23 cellular contexts compared by ENCODE assay signal in genomic region chr11:108500721-108501120, GRCh38. TPM values are rescaled to one million over a fixed set of nuclear protein-coding genes. Genes with fewer than 3 reads are reported as not detected.
DNase-seq lines count a peak whose midpoint lies in the region; ATAC-seq and TF ChIP-seq lines count a peak whose summit lies in the region.
"Had no signal": no experiment of that assay in that cellular context is flagged by ENCODE, and none has a peak within 500 bp of the region (broad histone marks: within the 10 kb centered on the region; RNA-seq: fewer than 3 reads in every experiment).

No MANE protein-coding gene starts in this region.

- H3K36me3 ChIP-seq in esophagus (ENCODE audit: control insufficient read depth in 2 of 2, insufficient read depth in 2 of 2, low read length in 1 of 2) (no peaks in the 10 kb centered on the region), osteoblast (ENCODE audit: insufficient read depth, low read length) (no peaks in the 10 kb centered on the region), SJCRH30 (no peaks in the 10 kb centered on the region), ovary (no peaks in the 10 kb centered on the region)
- H3K36me3 ChIP-seq: SJSA1 had no signal

- H3K36me3 Mint-ChIP-seq in T-helper 1 cell treated with Interleukin-12 subunit alpha and Interleukin-12 subunit beta and Interleukin-4 antibody, amounts not matched to agents 30 μg/mL and 1 μg/mL, for 36 hours (ENCODE audit: low read depth): peaks cover 6% of the 10 kb centered on the region

- 56 to 58% methylated on average over 2 of the region's 2 CpGs for WGBS in esophagus, 2 donors
- WGBS in ovary, 3 donors: 54 to 73% (median 61%) methylated on average over 2 of the region's 2 CpGs

- ATAC-seq in esophagus mucosa: no peak
- ATAC-seq: Panc1 had no signal

- H3K9me3 ChIP-seq in esophagus (ENCODE audit: control insufficient read depth in 2 of 2, insufficient read depth in 1 of 2, low read depth in 1 of 2, low read length in 1 of 2): no peaks in the 10 kb centered on the region
- H3K9me3 ChIP-seq in osteoblast (ENCODE audit: low read depth, low read length): no peaks in the 10 kb centered on the region
- no peaks in the 10 kb centered on the region for H3K9me3 ChIP-seq in SJCRH30 (replicated peaks)
- H3K9me3 ChIP-seq in ovary: no peaks in the 10 kb centered on the region
- H3K9me3 ChIP-seq: SJSA1 had no signal

- H3K4me1 ChIP-seq in esophagus (ENCODE audit: control insufficient read depth in 2 of 2, insufficient read depth in 2 of 2, low read length in 1 of 2): peaks cover 0 to 8% of the 10 kb centered on the region in 2 donors
- peaks cover 2% of the 10 kb centered on the region for H3K4me1 ChIP-seq in osteoblast (ENCODE audit: insufficient read depth, low read length)
- no peaks in the 10 kb centered on the region for H3K4me1 ChIP-seq in SJCRH30
- H3K4me1 ChIP-seq in ovary (ENCODE audit: insufficient read depth): no peaks in the 10 kb centered on the region

- peaks cover 8% of the 10 kb centered on the region for H3K27me3 Mint-ChIP-seq in T-helper 1 cell treated with Interleukin-12 subunit alpha and Interleukin-12 subunit beta and Interleukin-4 antibody, amounts not matched to agents 30 μg/mL and 1 μg/mL, for 36 hours (ENCODE audit: low read depth)

- TF ChIP-seq CTCF in osteoblast (IDR thresholded peaks at IDR 0.05; ENCODE audit: extremely low read depth, low read depth, low read length) (no peak), ovary (IDR thresholded peaks at IDR 0.05) (no peak)

- DNase-seq in T-helper 1 cell (no peak), osteoblast (ENCODE audit: insufficient read length, low spot score, missing footprints) (no peak), SJCRH30 (no peak), NCI-H2227 treated with DMSO at 0.1 percent for 48 hours (lab: John Stamatoyannopoulos, UW) (no peak), ovary (no peak)
- DNase-seq: AML-193, COR-L47, GDM1, Karpas-422, MM.1S, NCI-H1092, NCI-H146, NCI-H2029 treated with DMSO at 0.1 percent for 48 hours, NCI-H2171 treated with DMSO at 0.1 percent for 48 hours, NCI-H446 treated with DMSO at 0.1 percent for 48 hours, NCI-H69 had no signal

- no peak overlapping the region for H3K4me3 Mint-ChIP-seq in T-helper 1 cell treated with Interleukin-12 subunit alpha and Interleukin-12 subunit beta and Interleukin-4 antibody, amounts not matched to agents 30 μg/mL and 1 μg/mL, for 36 hours

- TF ChIP-seq EP300 in ovary (IDR thresholded peaks at IDR 0.05): no peak

- H3K79me2 ChIP-seq in osteoblast (ENCODE audit: insufficient read depth, low read length): peaks cover 5% of the 10 kb centered on the region

- H3K4me3 ChIP-seq in esophagus (ENCODE audit: low read depth in 1 of 2, low read length in 2 of 2) (no peak overlapping the region), osteoblast (ENCODE audit: insufficient read depth, low read length) (no peak overlapping the region), SJCRH30 (no peak overlapping the region), ovary (no peak overlapping the region)
- H3K4me3 ChIP-seq: SJSA1 had no signal

- H3K9me3 Mint-ChIP-seq in T-helper 1 cell treated with Interleukin-12 subunit alpha and Interleukin-12 subunit beta and Interleukin-4 antibody, amounts not matched to agents 30 μg/mL and 1 μg/mL, for 36 hours: no peaks in the 10 kb centered on the region

- TF ChIP-seq POLR2A in ovary (IDR thresholded peaks at IDR 0.05): no peak

- H3K4me1 Mint-ChIP-seq in T-helper 1 cell treated with Interleukin-12 subunit alpha and Interleukin-12 subunit beta and Interleukin-4 antibody, amounts not matched to agents 30 μg/mL and 1 μg/mL, for 36 hours (ENCODE audit: low read depth): peaks cover 20% of the 10 kb centered on the region

- H3K4me2 ChIP-seq in osteoblast (ENCODE audit: insufficient read depth, low read length): no peak overlapping the region

- H3K27ac ChIP-seq in esophagus (ENCODE audit: low read depth in 2 of 2, low read length in 1 of 2): peak overlapping the region; percentile 20 to 49
- H3K27ac ChIP-seq in osteoblast (ENCODE audit: low read depth, low read length): no peak overlapping the region
- H3K27ac ChIP-seq in SJCRH30: no peak overlapping the region
- no peak overlapping the region for H3K27ac ChIP-seq in ovary
- H3K27ac ChIP-seq: 22Rv1, C4-2B, SJSA1 had no signal

- H3K27ac Mint-ChIP-seq in T-helper 1 cell treated with Interleukin-12 subunit alpha and Interleukin-12 subunit beta and Interleukin-4 antibody, amounts not matched to agents 30 μg/mL and 1 μg/mL, for 36 hours: peak overlapping the region; percentile 6

- H4K20me1 ChIP-seq in osteoblast (ENCODE audit: insufficient read depth, low read length): no peaks in the 10 kb centered on the region

- intact Hi-C loops in ovary (cut with DNase I): no loop called here

- no peaks in the 10 kb centered on the region for H3K27me3 ChIP-seq in esophagus (ENCODE audit: control insufficient read depth in 1 of 2, insufficient read depth in 2 of 2, low read length in 2 of 2)
- no peaks in the 10 kb centered on the region for H3K27me3 ChIP-seq in osteoblast (ENCODE audit: insufficient read depth, low read length)
- no peaks in the 10 kb centered on the region for H3K27me3 ChIP-seq in SJCRH30
- no peaks in the 10 kb centered on the region for H3K27me3 ChIP-seq in ovary
- H3K27me3 ChIP-seq: SJSA1 had no signal

- H2AFZ ChIP-seq in osteoblast (ENCODE audit: low read length): peak overlapping the region; percentile 66

RNA-seq across cellular contexts. Expression of gene POGLUT3, which starts 2.5 kb away (rescaled TPM):
- polyA plus RNA-seq in esophagus (1 to 10 TPM; 7.8 to 8.0 TPM), ovary (10 to 100 TPM; 29.9 to 38.2 TPM)
- total RNA-seq in osteoblast (29.0 and 33.3 TPM in 2 replicates), esophagus mucosa (15.1 TPM), ovary (10 to 100 TPM; 23.5 to 56.3 (median 42.8) TPM)
- total RNA-seq in SJCRH30 (2014; rRNA removed; shearing (Covaris generic)): 28.5 and 32.2 TPM in 2 replicates

RNA-seq across cellular contexts. Expression of gene C11orf65, which starts 33.4 kb away (rescaled TPM):
- polyA plus RNA-seq in esophagus (under 1 TPM; 0.16 to 0.31 TPM), ovary (under 1 TPM; 0.35 to 0.77 TPM)
- total RNA-seq in osteoblast (1.1 and 1.5 TPM in 2 replicates), esophagus mucosa (0.36 TPM), ovary (1 to 10 TPM in 3 of 7 donors, under 1 TPM in 4; 0.62 to 1.2 (median 0.83) TPM)
- 0.46 and 0.49 TPM in 2 replicates for total RNA-seq in SJCRH30 (2014; rRNA removed; shearing (Covaris generic))
- total RNA-seq: SJSA1 had no signal

Comparison
In these comparisons a context has a peak if more than half of its experiments do, and no peak if none do; other contexts are left out.
1. H3K27ac ChIP-seq: peak in esophagus (2 of 2); none in osteoblast (single experiment), SJCRH30 (single experiment) and ovary (0 of 2).